11 cellular contexts compared by ENCODE assay signal in genomic region chr2:53994735-53995538, GRCh38. TPM values are rescaled to one million over a fixed set of nuclear protein-coding genes. Genes with fewer than 3 reads are reported as not detected.
DNase-seq lines count a peak whose midpoint lies in the region; ATAC-seq lines count a peak whose summit lies in the region.
"Had no signal": no experiment of that assay in that cellular context is flagged by ENCODE, and none has a peak within 500 bp of the region (broad histone marks: within the 10 kb centered on the region; RNA-seq: fewer than 3 reads in every experiment).

No MANE protein-coding gene starts in this region.

- H3K27ac Mint-ChIP-seq in T-helper 1 cell treated with Interleukin-12 subunit alpha and Interleukin-12 subunit beta and Interleukin-4 antibody, amounts not matched to agents 30 μg/mL and 1 μg/mL, for 36 hours: peak overlapping the region; percentile 88
- no peak overlapping the region for H3K27ac Mint-ChIP-seq in stimulated activated memory B cell treated with anti-CD40 and anti-IgM and Interleukin-4, amounts not matched to agents 10 μg/mL and 1 μg/mL and 100 μg/mL, for 72 hours
- H3K27ac Mint-ChIP-seq: GM23338 had no signal

- peaks cover 30% of the 10 kb centered on the region for H3K4me1 Mint-ChIP-seq in activated T-cell treated with anti-CD3 and anti-CD28 coated beads, Interleukin-2, amount 50 U/mL, for 4 hours (ENCODE audit: low read depth)
- peaks cover 16% of the 10 kb centered on the region for H3K4me1 Mint-ChIP-seq in T-helper 1 cell treated with Interleukin-12 subunit alpha and Interleukin-12 subunit beta and Interleukin-4 antibody, amounts not matched to agents 30 μg/mL and 1 μg/mL, for 36 hours (ENCODE audit: low read depth)
- peaks cover 28% of the 10 kb centered on the region for H3K4me1 Mint-ChIP-seq in stimulated activated memory B cell treated with anti-CD40 and anti-IgM and Interleukin-4, amounts not matched to agents 10 μg/mL and 1 μg/mL and 100 μg/mL, for 72 hours
- H3K4me1 Mint-ChIP-seq: GM23338 had no signal

- H3K36me3 Mint-ChIP-seq in activated T-cell treated with anti-CD3 and anti-CD28 coated beads, Interleukin-2, amount 50 U/mL, for 4 hours (ENCODE audit: insufficient read depth): no peaks in the 10 kb centered on the region
- H3K36me3 Mint-ChIP-seq in T-helper 1 cell treated with Interleukin-12 subunit alpha and Interleukin-12 subunit beta and Interleukin-4 antibody, amounts not matched to agents 30 μg/mL and 1 μg/mL, for 36 hours (ENCODE audit: low read depth): peaks cover 8% of the 10 kb centered on the region
- H3K36me3 Mint-ChIP-seq in stimulated activated memory B cell treated with anti-CD40 and anti-IgM and Interleukin-4, amounts not matched to agents 10 μg/mL and 1 μg/mL and 100 μg/mL, for 72 hours: peaks cover 8% of the 10 kb centered on the region

- ATAC-seq in activated T-cell treated with anti-CD3 and anti-CD28 coated beads, Interleukin-2, amount 50 U/mL, for 4 hours: peak; percentile 92 to 96
- peak; percentile 84 for ATAC-seq in HG02884 (IDR thresholded peaks at IDR 0.05; ENCODE audit: unreplicated experiment)
- ATAC-seq in stimulated activated memory B cell treated with anti-CD40 and anti-IgM and Interleukin-4, amounts not matched to agents 10 μg/mL and 1 μg/mL and 100 μg/mL, for 72 hours: peak; percentile 59
- no peak for ATAC-seq in GM18520 (IDR thresholded peaks at IDR 0.05; ENCODE audit: unreplicated experiment)
- ATAC-seq: left colon had no signal

- peak overlapping the region; percentile 50 for H3K4me3 Mint-ChIP-seq in activated T-cell treated with anti-CD3 and anti-CD28 coated beads, Interleukin-2, amount 50 U/mL, for 4 hours
- peak overlapping the region; percentile 59 for H3K4me3 Mint-ChIP-seq in T-helper 1 cell treated with Interleukin-12 subunit alpha and Interleukin-12 subunit beta and Interleukin-4 antibody, amounts not matched to agents 30 μg/mL and 1 μg/mL, for 36 hours
- no peak overlapping the region for H3K4me3 Mint-ChIP-seq in stimulated activated memory B cell treated with anti-CD40 and anti-IgM and Interleukin-4, amounts not matched to agents 10 μg/mL and 1 μg/mL and 100 μg/mL, for 72 hours
- H3K4me3 Mint-ChIP-seq: GM23338 had no signal

- no peaks in the 10 kb centered on the region for H3K9me3 Mint-ChIP-seq in activated T-cell treated with anti-CD3 and anti-CD28 coated beads, Interleukin-2, amount 50 U/mL, for 4 hours
- H3K9me3 Mint-ChIP-seq in T-helper 1 cell treated with Interleukin-12 subunit alpha and Interleukin-12 subunit beta and Interleukin-4 antibody, amounts not matched to agents 30 μg/mL and 1 μg/mL, for 36 hours: peaks cover 4% of the 10 kb centered on the region
- peaks cover 3% of the 10 kb centered on the region for H3K9me3 Mint-ChIP-seq in stimulated activated memory B cell treated with anti-CD40 and anti-IgM and Interleukin-4, amounts not matched to agents 10 μg/mL and 1 μg/mL and 100 μg/mL, for 72 hours
- H3K9me3 Mint-ChIP-seq: GM23338 had no signal

- no peak for DNase-seq in activated T-cell treated with anti-CD3 and anti-CD28 coated beads, Interleukin-2, amount 50 U/mL, for 4 hours
- no peak for DNase-seq in activated T-cell treated with anti-CD3 and anti-CD28 coated beads, Interleukin-2, amount 50 U/mL, for 48 hours
- no peak for DNase-seq in NCI-H1092 (lab: John Stamatoyannopoulos, UW)
- DNase-seq in Ammon's horn (ENCODE audit: low spot score): no peak
- DNase-seq: left colon, NCI-H2029 treated with DMSO at 0.1 percent for 48 hours had no signal

- no peaks in the 10 kb centered on the region for H3K27me3 Mint-ChIP-seq in activated T-cell treated with anti-CD3 and anti-CD28 coated beads, Interleukin-2, amount 50 U/mL, for 4 hours (ENCODE audit: low read depth)
- no peaks in the 10 kb centered on the region for H3K27me3 Mint-ChIP-seq in T-helper 1 cell treated with Interleukin-12 subunit alpha and Interleukin-12 subunit beta and Interleukin-4 antibody, amounts not matched to agents 30 μg/mL and 1 μg/mL, for 36 hours (ENCODE audit: low read depth)
- H3K27me3 Mint-ChIP-seq in stimulated activated memory B cell treated with anti-CD40 and anti-IgM and Interleukin-4, amounts not matched to agents 10 μg/mL and 1 μg/mL and 100 μg/mL, for 72 hours: no peaks in the 10 kb centered on the region

RNA-seq across cellular contexts. Expression of gene PSME4, which starts 24.1 kb away (rescaled TPM):
- 10 to 100 TPM; 42.6 to 45.0 (median 43.7) TPM for total RNA-seq in activated T-cell treated with anti-CD3 and anti-CD28 coated beads, Interleukin-2, amount 50 U/mL, for 4 hours
